ENCODE assay signal across 1 cellular context in the genomic region with DNA sequence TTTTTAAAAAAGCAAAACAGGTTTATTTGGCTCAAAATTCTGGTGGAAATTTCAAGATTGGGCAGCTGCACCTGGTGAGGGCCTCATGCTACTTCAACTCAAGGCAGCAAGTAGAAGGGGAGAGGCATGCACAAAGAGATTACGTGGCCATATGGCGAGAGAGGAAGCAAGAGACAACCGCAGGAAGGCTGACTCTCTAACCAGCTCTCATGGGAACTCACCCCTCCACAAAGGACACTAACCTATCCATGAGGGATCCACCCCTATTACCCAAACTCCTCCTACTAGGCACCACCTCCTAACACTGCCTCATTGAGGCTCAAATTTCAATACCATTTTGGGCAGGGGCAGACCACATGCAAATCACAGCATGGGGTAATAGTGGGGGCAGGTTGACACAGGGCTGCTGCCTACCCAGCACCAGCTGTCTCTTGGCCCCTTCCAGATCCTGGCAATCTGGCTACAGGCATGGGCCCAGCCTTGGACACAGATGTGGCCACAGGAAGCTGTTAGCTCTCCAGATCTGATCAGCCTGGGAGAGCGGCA.
TF ChIP-seq lines count a peak whose summit lies in the region.

No MANE protein-coding gene starts in this region.

TF ChIP-seq in GM23338, 12 proteins besides CTCF, POLR2A, EP300 and RAD21 (continued from another document):
- TF ChIP-seq, protein P1, sequence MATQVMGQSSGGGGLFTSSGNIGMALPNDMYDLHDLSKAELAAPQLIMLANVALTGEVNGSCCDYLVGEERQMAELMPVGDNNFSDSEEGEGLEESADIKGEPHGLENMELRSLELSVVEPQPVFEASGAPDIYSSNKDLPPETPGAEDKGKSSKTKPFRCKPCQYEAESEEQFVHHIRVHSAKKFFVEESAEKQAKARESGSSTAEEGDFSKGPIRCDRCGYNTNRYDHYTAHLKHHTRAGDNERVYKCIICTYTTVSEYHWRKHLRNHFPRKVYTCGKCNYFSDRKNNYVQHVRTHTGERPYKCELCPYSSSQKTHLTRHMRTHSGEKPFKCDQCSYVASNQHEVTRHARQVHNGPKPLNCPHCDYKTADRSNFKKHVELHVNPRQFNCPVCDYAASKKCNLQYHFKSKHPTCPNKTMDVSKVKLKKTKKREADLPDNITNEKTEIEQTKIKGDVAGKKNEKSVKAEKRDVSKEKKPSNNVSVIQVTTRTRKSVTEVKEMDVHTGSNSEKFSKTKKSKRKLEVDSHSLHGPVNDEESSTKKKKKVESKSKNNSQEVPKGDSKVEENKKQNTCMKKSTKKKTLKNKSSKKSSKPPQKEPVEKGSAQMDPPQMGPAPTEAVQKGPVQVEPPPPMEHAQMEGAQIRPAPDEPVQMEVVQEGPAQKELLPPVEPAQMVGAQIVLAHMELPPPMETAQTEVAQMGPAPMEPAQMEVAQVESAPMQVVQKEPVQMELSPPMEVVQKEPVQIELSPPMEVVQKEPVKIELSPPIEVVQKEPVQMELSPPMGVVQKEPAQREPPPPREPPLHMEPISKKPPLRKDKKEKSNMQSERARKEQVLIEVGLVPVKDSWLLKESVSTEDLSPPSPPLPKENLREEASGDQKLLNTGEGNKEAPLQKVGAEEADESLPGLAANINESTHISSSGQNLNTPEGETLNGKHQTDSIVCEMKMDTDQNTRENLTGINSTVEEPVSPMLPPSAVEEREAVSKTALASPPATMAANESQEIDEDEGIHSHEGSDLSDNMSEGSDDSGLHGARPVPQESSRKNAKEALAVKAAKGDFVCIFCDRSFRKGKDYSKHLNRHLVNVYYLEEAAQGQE (IDR thresholded peaks at IDR 0.05; ENCODE audit: unreplicated experiment), result no peak
- TF ChIP-seq NANOG (IDR thresholded peaks at IDR 0.05; ENCODE audit: borderline replicate concordance) (no peak), CREB1 (CRISPR knock-in tag; IDR thresholded peaks at IDR 0.05; ENCODE audit: low read depth) (no peak), ZNF331 (CRISPR knock-in tag; IDR thresholded peaks at IDR 0.05; ENCODE audit: low read depth) (no peak), POLR2AphosphoS5 (IDR thresholded peaks at IDR 0.05; ENCODE audit: low read depth) (no peak), JUNB (IDR thresholded peaks at IDR 0.05; ENCODE audit: unreplicated experiment) (no peak), ZNF114 (CRISPR knock-in tag; IDR thresholded peaks at IDR 0.05) (no peak), STAT1 (IDR thresholded peaks at IDR 0.05; ENCODE audit: unreplicated experiment) (no peak), EZH2phosphoT487 (IDR thresholded peaks at IDR 0.05; ENCODE audit: unreplicated experiment) (no peak), EZH2 (IDR thresholded peaks at IDR 0.05; ENCODE audit: low read depth, unreplicated experiment) (no peak)
- TF ChIP-seq, protein P2, sequence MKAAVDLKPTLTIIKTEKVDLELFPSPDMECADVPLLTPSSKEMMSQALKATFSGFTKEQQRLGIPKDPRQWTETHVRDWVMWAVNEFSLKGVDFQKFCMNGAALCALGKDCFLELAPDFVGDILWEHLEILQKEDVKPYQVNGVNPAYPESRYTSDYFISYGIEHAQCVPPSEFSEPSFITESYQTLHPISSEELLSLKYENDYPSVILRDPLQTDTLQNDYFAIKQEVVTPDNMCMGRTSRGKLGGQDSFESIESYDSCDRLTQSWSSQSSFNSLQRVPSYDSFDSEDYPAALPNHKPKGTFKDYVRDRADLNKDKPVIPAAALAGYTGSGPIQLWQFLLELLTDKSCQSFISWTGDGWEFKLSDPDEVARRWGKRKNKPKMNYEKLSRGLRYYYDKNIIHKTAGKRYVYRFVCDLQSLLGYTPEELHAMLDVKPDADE (IDR thresholded peaks at IDR 0.05), result no peak
